15 cellular contexts compared by ENCODE assay signal in genomic region chr9:36640982-36641381, GRCh38.
DNase-seq lines count a peak whose midpoint lies in the region; ATAC-seq lines count a peak whose summit lies in the region.
"Had no signal": no experiment of that assay in that cellular context is flagged by ENCODE, and none has a peak within 500 bp of the region (broad histone marks: within the 10 kb centered on the region; RNA-seq: fewer than 3 reads in every experiment).

No MANE protein-coding gene starts in this region.

- peak; percentile 29 for DNase-seq in germinal center (ENCODE audit: low spot score)
- no peak for DNase-seq in NCI-H146 (lab: John Stamatoyannopoulos, UW)
- no peak for DNase-seq in Kasumi-1 (lab: John Stamatoyannopoulos, UW)
- DNase-seq in activated CD4-positive, alpha-beta T cell treated with anti-CD3 and anti-CD28 coated beads for 1 hour: no peak
- no peak for DNase-seq in A172 (ENCODE audit: low spot score)
- DNase-seq: lower lobe of right lung; NCI-H1930; NCI-H748 treated with DMSO at 0.1 percent for 48 hours; SHP77; stimulated activated naive CD8-positive, alpha-beta T cell treated with anti-CD3 and anti-CD28 coated beads, Interleukin-15, amount 100 ng/mL, for 72 hours had no signal

- ATAC-seq in GM18873 (IDR thresholded peaks at IDR 0.05; ENCODE audit: low FRiP score, unreplicated experiment): peak; percentile 87
- peak; percentile 66 for ATAC-seq in GM21529 (IDR thresholded peaks at IDR 0.05; ENCODE audit: unreplicated experiment)
- peak; percentile 76 for ATAC-seq in HG03095 (IDR thresholded peaks at IDR 0.05; ENCODE audit: unreplicated experiment)
- ATAC-seq: GM23338; lower lobe of right lung; sciatic nerve; stimulated activated naive CD8-positive, alpha-beta T cell treated with anti-CD3 and anti-CD28 coated beads, Interleukin-15, amount 100 ng/mL, for 72 hours had no signal
